Comparison of ENCODE assay signal across 17 cellular contexts in genomic region chr2:4269885-4270284, GRCh38.
DNase-seq lines count a peak whose midpoint lies in the region; FAIRE-seq and TF ChIP-seq lines count a peak whose summit lies in the region.
"Had no signal": no experiment of that assay in that cellular context is flagged by ENCODE, and none has a peak within 500 bp of the region (broad histone marks: within the 10 kb centered on the region; RNA-seq: fewer than 3 reads in every experiment).

No MANE protein-coding gene starts in this region.

- H4K20me1 ChIP-seq in H1 (replicated peaks in 1 of 2; ENCODE audit: control insufficient read depth in 1 of 2, insufficient read depth in 2 of 2, low read length in 2 of 2): no peaks in the 10 kb centered on the region

- H2BK15ac ChIP-seq in H1 (ENCODE audit: low read length): no peak overlapping the region
- H2BK15ac ChIP-seq in mesendoderm (replicated peaks; ENCODE audit: low read depth): no peak overlapping the region

- H2BK120ac ChIP-seq in H1 (replicated peaks; ENCODE audit: low read depth, low read length) (no peak overlapping the region), mesendoderm (ENCODE audit: low read depth, low read length) (no peak overlapping the region)

- H3K36me3 ChIP-seq in H1 (ENCODE audit: control insufficient read depth in 2 of 4, insufficient read depth in 4 of 4, low read length in 3 of 4) (no peaks in the 10 kb centered on the region), mesendoderm (ENCODE audit: control insufficient read depth, insufficient read depth, low read length) (no peaks in the 10 kb centered on the region), tibial nerve (no peaks in the 10 kb centered on the region)
- H3K36me3 ChIP-seq in effector memory CD4-positive, alpha-beta T cell (ENCODE audit: control insufficient read depth, insufficient read depth, low read length): no peaks in the 10 kb centered on the region

- H4K5ac ChIP-seq in H1 (ENCODE audit: insufficient read length, low read depth, low read length): no peak overlapping the region
- H4K5ac ChIP-seq in mesendoderm (ENCODE audit: low read length): no peak overlapping the region

- H3K4me2 ChIP-seq in H1 (ENCODE audit: insufficient read depth in 1 of 2, low read depth in 2 of 2, low read length in 2 of 2) (no peak overlapping the region), mesendoderm (ENCODE audit: low read length) (no peak overlapping the region)

- TF ChIP-seq CTCF in H1 (IDR thresholded peaks at IDR 0.05; ENCODE audit: control extremely low read depth in 1 of 3, insufficient read depth in 1 of 3, low read depth in 1 of 3, low read length in 3 of 3) (no peak), tibial nerve (IDR thresholded peaks at IDR 0.05) (no peak)

- CTCF ChIA-PET in H1 (lab: Charles Lee; ENCODE audit: partially characterized antibody): interaction anchor here (0.6 kb wide), 1 partner anchor 726 kb away, joined by 3 read pairs; no protein-coding TSS in a partner anchor

- H3K56ac ChIP-seq in H1 (replicated peaks; ENCODE audit: insufficient read length, low read depth, low read length) (no peak overlapping the region), mesendoderm (ENCODE audit: low read length) (no peak overlapping the region)

- H3K27me3 ChIP-seq in H1 (replicated peaks in 1 of 4; ENCODE audit: control insufficient read depth in 3 of 4, extremely low read depth in 1 of 4, insufficient read depth in 3 of 4, low read length in 3 of 4) (no peaks in the 10 kb centered on the region), mesendoderm (ENCODE audit: insufficient read depth, low read length, poor library complexity) (no peaks in the 10 kb centered on the region), tibial nerve (no peaks in the 10 kb centered on the region)
- no peaks in the 10 kb centered on the region for H3K27me3 ChIP-seq in effector memory CD4-positive, alpha-beta T cell (replicated peaks; ENCODE audit: control insufficient read depth, insufficient read depth, low read length, poor library complexity, severe bottlenecking)

- no peak overlapping the region for H3K4me3 ChIP-seq in H1 (ENCODE audit: extremely low read depth in 1 of 4, insufficient read depth in 2 of 4, low read depth in 3 of 4, low read length in 4 of 4)
- no peak overlapping the region for H3K4me3 ChIP-seq in mesendoderm (ENCODE audit: low read length)
- no peak overlapping the region for H3K4me3 ChIP-seq in effector memory CD4-positive, alpha-beta T cell (ENCODE audit: insufficient read depth, low read depth, low read length, poor library complexity, severe bottlenecking)
- H3K4me3 ChIP-seq in tibial nerve: no peak overlapping the region
- H3K4me3 ChIP-seq: K562 had no signal

- TF ChIP-seq RAD21 in H1 (IDR thresholded peaks at IDR 0.05 in 1 of 2, conservative IDR thresholded peaks at IDR 0.05 in 1 of 2; ENCODE audit: low read depth in 2 of 2, low read length in 2 of 2): no peak

- peak; percentile 53 for DNase-seq in DMS53 (lab: John Stamatoyannopoulos, UW)
- no peak for DNase-seq in DMS53 treated with DMSO at 0.1 percent for 48 hours (lab: John Stamatoyannopoulos, UW; ENCODE audit: unreplicated experiment)
- DNase-seq in ELF-1 (ENCODE audit: low read depth, low spot score): peak; percentile 25
- no peak for DNase-seq in H1 (ENCODE audit: low read depth in 1 of 2, low spot score in 2 of 2)
- peak; percentile 16 for DNase-seq in mesendoderm
- DNase-seq in effector memory CD4-positive, alpha-beta T cell: no peak
- DNase-seq in tibial nerve (ENCODE audit: low spot score in 2 of 2): no peak
- DNase-seq: Calu3, H9, NCI-H2029 treated with DMSO at 0.1 percent for 48 hours, NCI-H2171 treated with DMSO at 0.1 percent for 48 hours, NCI-H526, Right ventricle myocardium superior, RPMI8226 had no signal

- H2AK5ac ChIP-seq in H1 (ENCODE audit: low read depth, low read length): no peak overlapping the region
- no peak overlapping the region for H2AK5ac ChIP-seq in mesendoderm (ENCODE audit: low read length)

- H4K8ac ChIP-seq in H1 (ENCODE audit: extremely low read depth, insufficient read depth, low read length): peak overlapping the region; percentile 68; the same call in 1 of the 2 replicates
- H4K8ac ChIP-seq in mesendoderm (ENCODE audit: low read depth, low read length): no peak overlapping the region

- no peaks in the 10 kb centered on the region for H3K79me2 ChIP-seq in H1 (ENCODE audit: control insufficient read depth in 1 of 2, insufficient read depth in 2 of 2, low read length in 2 of 2)
- H3K79me2 ChIP-seq in mesendoderm (ENCODE audit: control insufficient read depth, insufficient read depth, low read length): no peaks in the 10 kb centered on the region

- 86% methylated on average over 2 of the region's 2 CpGs; no CpG with 5 or more reads in 1 of the 2 experiments for WGBS in H1 (ENCODE audit: extremely low coverage in 1 of 2, insufficient coverage in 1 of 2, insufficient read length in 1 of 2, insufficient replicate concordance in 2 of 2, low coverage in 1 of 2, low lambda C conversion rate in 2 of 2, missing lambda C conversion rate in 1 of 2), 2 experiments
- WGBS in mesendoderm (ENCODE audit: extremely low coverage, insufficient coverage, low lambda C conversion rate): no CpG with 5 or more reads among the region's 2 CpGs
- WGBS in tibial nerve, 2 donors: 92 to 100% methylated on average over 2 of the region's 2 CpGs

- no peak overlapping the region for H3K14ac ChIP-seq in H1 (ENCODE audit: insufficient read length)

- H3K9ac ChIP-seq in H1 (replicated peaks in 1 of 4; ENCODE audit: extremely low read depth in 1 of 4, low read depth in 3 of 4, low read length in 3 of 4) (no peak overlapping the region), mesendoderm (ENCODE audit: low read length) (no peak overlapping the region)

- no peak overlapping the region for H4K91ac ChIP-seq in H1 (replicated peaks; ENCODE audit: insufficient read length, low read length)

- H2AFZ ChIP-seq in H1 (ENCODE audit: low read length): 0 out of 2 replicates have a peak overlapping the region, but pooled peaks have one; percentile 40

- no peak overlapping the region for H3K18ac ChIP-seq in H1 (ENCODE audit: extremely low read depth, low read length)
- H3K18ac ChIP-seq in mesendoderm (ENCODE audit: low read length): no peak overlapping the region

- TF ChIP-seq POLR2A in H1 (IDR thresholded peaks at IDR 0.05; ENCODE audit: control extremely low read depth in 1 of 2, low read depth in 2 of 2, low read length in 2 of 2): no peak
- no peak for TF ChIP-seq POLR2A in tibial nerve (IDR thresholded peaks at IDR 0.05)

- H3K79me1 ChIP-seq in H1 (ENCODE audit: low read depth, low read length): no peaks in the 10 kb centered on the region
- no peaks in the 10 kb centered on the region for H3K79me1 ChIP-seq in mesendoderm (ENCODE audit: low read length)

- no peak for TF ChIP-seq EP300 in H1 (IDR thresholded peaks at IDR 0.05; ENCODE audit: borderline replicate concordance in 1 of 2, low read depth in 2 of 2, low read length in 2 of 2)
- TF ChIP-seq EP300 in tibial nerve (IDR thresholded peaks at IDR 0.05): no peak

- no peak overlapping the region for H2BK20ac ChIP-seq in H1 (ENCODE audit: low read length)

- no peak overlapping the region for H3K27ac ChIP-seq in H1 (ENCODE audit: low read depth, low read length)
- H3K27ac ChIP-seq in mesendoderm (ENCODE audit: low read depth, low read length): no peak overlapping the region
- H3K27ac ChIP-seq in effector memory CD4-positive, alpha-beta T cell (ENCODE audit: insufficient read depth, low read length, poor library complexity, severe bottlenecking): no peak overlapping the region
- no peak overlapping the region for H3K27ac ChIP-seq in tibial nerve
- H3K27ac ChIP-seq: 22Rv1 had no signal

- H2BK12ac ChIP-seq in H1 (ENCODE audit: low read depth, low read length): no peak overlapping the region

- no peak for FAIRE-seq in H1 (lab: Jason Lieb, UNC)
- FAIRE-seq: GM18507, K562 had no signal

- H3K23me2 ChIP-seq in H1 (ENCODE audit: low read depth, low read length): no peaks in the 10 kb centered on the region

- H2BK5ac ChIP-seq in H1 (ENCODE audit: low read depth, low read length): no peak overlapping the region
- no peak overlapping the region for H2BK5ac ChIP-seq in mesendoderm (ENCODE audit: low read length)

- H3K4ac ChIP-seq in H1 (replicated peaks; ENCODE audit: insufficient read length, low read depth, low read length): no peak overlapping the region
- H3K4ac ChIP-seq in mesendoderm (ENCODE audit: low read depth, low read length): no peak overlapping the region

- H3K4me1 ChIP-seq in H1 (replicated peaks in 1 of 4; ENCODE audit: control insufficient read depth in 3 of 4, insufficient read depth in 4 of 4, low read length in 3 of 4) (no peaks in the 10 kb centered on the region), mesendoderm (ENCODE audit: control insufficient read depth, low read depth, low read length) (no peaks in the 10 kb centered on the region), tibial nerve (no peaks in the 10 kb centered on the region)
- H3K4me1 ChIP-seq in effector memory CD4-positive, alpha-beta T cell (ENCODE audit: control insufficient read depth, insufficient read depth, low read length, poor library complexity, severe bottlenecking): no peaks in the 10 kb centered on the region

- H3K23ac ChIP-seq in H1 (ENCODE audit: insufficient read length) (no peak overlapping the region), mesendoderm (ENCODE audit: low read length) (no peak overlapping the region)

- 0 out of 4 replicates have a peak, but pooled peaks cover 0 to 3% of the 10 kb centered on the region in 2 experiments for H3K9me3 ChIP-seq in H1 (ENCODE audit: insufficient read depth in 2 of 2, low read depth in 1 of 2, low read length in 1 of 2)
- no peaks in the 10 kb centered on the region for H3K9me3 ChIP-seq in effector memory CD4-positive, alpha-beta T cell (ENCODE audit: control insufficient read depth, low read length)
- peaks cover 0 to 3% (median 0%) of the 10 kb centered on the region in 4 donors for H3K9me3 ChIP-seq in tibial nerve

- POLR2A ChIA-PET in H1 (lab: Charles Lee; ENCODE audit: partially characterized antibody): no interaction called here

TF ChIP-seq in H1, 55 proteins besides CTCF, POLR2A, EP300 and RAD21 (continues in another document):
- TF ChIP-seq TCF12 (IDR thresholded peaks at IDR 0.05; ENCODE audit: low read depth, low read length) (no peak), ATF3 (IDR thresholded peaks at IDR 0.05; ENCODE audit: insufficient read depth, low read depth, low read length) (no peak), CTBP2 (IDR thresholded peaks at IDR 0.05; ENCODE audit: borderline replicate concordance, insufficient read depth, insufficient read length, low read length) (no peak), SP1 (IDR thresholded peaks at IDR 0.05; ENCODE audit: low read depth, low read length) (no peak), BCL11A (IDR thresholded peaks at IDR 0.05; ENCODE audit: low read depth in 2 of 2, low read length in 2 of 2) (no peak), ZNF274 (IDR thresholded peaks at IDR 0.05; ENCODE audit: borderline replicate concordance, extremely low read depth, low read length) (no peak), GTF2F1 (IDR thresholded peaks at IDR 0.05; ENCODE audit: borderline replicate concordance, low read depth, low read length) (no peak)

Comparison
In these comparisons a context has a peak if more than half of its experiments do, and no peak if none do; other contexts are left out.
1. DNase-seq: peak in DMS53 (single experiment), ELF-1 (single experiment) and mesendoderm (single experiment); none in DMS53 treated with DMSO at 0.1 percent for 48 hours (single experiment), H1 (0 of 2), effector memory CD4-positive, alpha-beta T cell (0 of 3) and tibial nerve (0 of 2).